In genomic region chr2:201126308-201127127, GRCh38 we compare ENCODE assay signal across 8 cellular contexts. TPM values are rescaled to one million over a fixed set of nuclear protein-coding genes. Genes with fewer than 3 reads are reported as not detected.
DNase-seq lines count a peak whose midpoint lies in the region; ATAC-seq and TF ChIP-seq lines count a peak whose summit lies in the region.

No MANE protein-coding gene starts in this region.

- H3K4me2 ChIP-seq in OCI-LY7 (ENCODE audit: low read length) = peak overlapping the region; percentile 89

- no TSS peak for BruUV-seq in OCI-LY7 (replicated peaks; lab: Mats Ljungman, UMichigan)

- TF ChIP-seq CTCF in OCI-LY7 (conservative IDR thresholded peaks at IDR 0.05; ENCODE audit: low read length) (no peak), epithelial cell of proximal tubule (conservative IDR thresholded peaks at IDR 0.05; ENCODE audit: low read depth, low read length) (no peak)

- peak; percentile 36 for ATAC-seq in GM19395 (IDR thresholded peaks at IDR 0.05; ENCODE audit: unreplicated experiment)
- ATAC-seq in HG02884 (IDR thresholded peaks at IDR 0.05; ENCODE audit: unreplicated experiment) = no peak

- H3K27ac ChIP-seq in OCI-LY7 (ENCODE audit: low read depth, low read length, poor library complexity, severe bottlenecking) (peak overlapping the region; percentile 95), rectal smooth muscle tissue (ENCODE audit: low read depth, low read length) (peak overlapping the region; percentile 62)

- no peaks in the 10 kb centered on the region for H3K9me3 ChIP-seq in OCI-LY7 (ENCODE audit: low read length)

- H3K27me3 ChIP-seq in rectal smooth muscle tissue (ENCODE audit: control insufficient read depth, insufficient read depth, low read length) = no peaks in the 10 kb centered on the region

- CTCF ChIA-PET in OCI-LY7 (lab: Charles Lee; ENCODE audit: unreplicated experiment) = no interaction called here

- H4K20me1 ChIP-seq in OCI-LY7 (ENCODE audit: insufficient read depth, low read length) = no peaks in the 10 kb centered on the region

- H2AFZ ChIP-seq in OCI-LY7 (ENCODE audit: low read length) = peak overlapping the region; percentile 35; the same call in 1 of the 2 replicates

- DNase-seq in AG08396 (ENCODE audit: low spot score) (peak; percentile 34), OCI-LY7 (ENCODE audit: low spot score) (peak; percentile 23), epithelial cell of proximal tubule (ENCODE audit: low read depth) (no peak), hippocampal formation (lab: John Stamatoyannopoulos, UW) (no peak), T-helper 9 cell (no peak)

- H3K9ac ChIP-seq in rectal smooth muscle tissue (ENCODE audit: low read length) = no peak overlapping the region

- H3K36me3 ChIP-seq in OCI-LY7 (ENCODE audit: insufficient read depth, low read length) (peaks cover 21% of the 10 kb centered on the region), rectal smooth muscle tissue (ENCODE audit: control insufficient read depth, insufficient read depth, low read length) (no peaks in the 10 kb centered on the region)

- intact Hi-C loops in OCI-LY7 (cut with micrococcal nuclease; ENCODE audit: unreplicated experiment) = no loop called here

- H3K9me2 ChIP-seq in OCI-LY7 (ENCODE audit: insufficient read depth, low read length) = no peaks in the 10 kb centered on the region

- POLR2A ChIA-PET in OCI-LY7 (lab: Charles Lee) = interaction anchor here (0.7 to 1.5 kb wide), 8 partner anchors 16 to 133 kb away, joined by 3 to 5 read pairs (median 3); no protein-coding TSS in a partner anchor

- H3K4me3 ChIP-seq in OCI-LY7 (ENCODE audit: low read depth, low read length, poor library complexity, severe bottlenecking) = peak overlapping the region; percentile 51
- H3K4me3 ChIP-seq in epithelial cell of proximal tubule (ENCODE audit: low read depth, low read length) = peak overlapping the region; percentile 12
- peak overlapping the region; percentile 19 for H3K4me3 ChIP-seq in rectal smooth muscle tissue (ENCODE audit: low read length)

- H3K4me1 ChIP-seq in OCI-LY7 (ENCODE audit: insufficient read depth, low read length, poor library complexity, severe bottlenecking) (peaks cover 95% of the 10 kb centered on the region), rectal smooth muscle tissue (ENCODE audit: control insufficient read depth, insufficient read depth, low read length) (peaks cover 12% of the 10 kb centered on the region)

- peaks cover 68% of the 10 kb centered on the region for H3K79me2 ChIP-seq in OCI-LY7 (ENCODE audit: insufficient read depth, low read depth, low read length)

RNA-seq across cellular contexts. Expression of gene CFLAR, which starts 10.6 kb away (rescaled TPM):
- 42.8 and 55.8 TPM in 2 replicates for total RNA-seq in OCI-LY7 (2014; rRNA removed; shearing (Covaris generic))
- total RNA-seq in OCI-LY7 (2022) (82.5 and 91.9 TPM in 2 replicates), epithelial cell of proximal tubule (56.2 and 103 TPM in 2 replicates)

RNA-seq across cellular contexts. Expression of gene NDUFB3, which starts 54.7 kb away (rescaled TPM):
- 90.5 and 134 TPM in 2 replicates for total RNA-seq in OCI-LY7 (2014; rRNA removed; shearing (Covaris generic))
- total RNA-seq in OCI-LY7 (2022) (107 and 115 TPM in 2 replicates), epithelial cell of proximal tubule (85.2 and 138 TPM in 2 replicates)

RNA-seq across cellular contexts. Expression of gene HYCC2, which starts 55.0 kb away (rescaled TPM):
- total RNA-seq in OCI-LY7 (2014; rRNA removed; shearing (Covaris generic)) = 8.6 and 8.8 TPM in 2 replicates
- total RNA-seq in OCI-LY7 (2022) = 22.0 and 27.5 TPM in 2 replicates
- 2.1 and 4.1 TPM in 2 replicates for total RNA-seq in epithelial cell of proximal tubule

RNA-seq across cellular contexts. Expression of gene CASP10, which starts 56.4 kb away (rescaled TPM):
- 0.46 and 1.2 TPM in 2 replicates for total RNA-seq in OCI-LY7 (2014; rRNA removed; shearing (Covaris generic))
- 0.42 and 0.51 TPM in 2 replicates for total RNA-seq in OCI-LY7 (2022)
- 1.1 and 3.8 TPM in 2 replicates for total RNA-seq in epithelial cell of proximal tubule

Comparison
In these comparisons a context has a peak if more than half of its experiments do, and no peak if none do; other contexts are left out.
1. DNase-seq: peak in AG08396 (single experiment) and OCI-LY7 (single experiment); none in epithelial cell of proximal tubule (single experiment), hippocampal formation (0 of 2) and T-helper 9 cell (single experiment).
2. Peak in every context shown above with its lines, with median percentiles within 50 percentile points of each other: H3K4me3 ChIP-seq.